ENCODE assay signal across 8 cellular contexts in the genomic region with DNA sequence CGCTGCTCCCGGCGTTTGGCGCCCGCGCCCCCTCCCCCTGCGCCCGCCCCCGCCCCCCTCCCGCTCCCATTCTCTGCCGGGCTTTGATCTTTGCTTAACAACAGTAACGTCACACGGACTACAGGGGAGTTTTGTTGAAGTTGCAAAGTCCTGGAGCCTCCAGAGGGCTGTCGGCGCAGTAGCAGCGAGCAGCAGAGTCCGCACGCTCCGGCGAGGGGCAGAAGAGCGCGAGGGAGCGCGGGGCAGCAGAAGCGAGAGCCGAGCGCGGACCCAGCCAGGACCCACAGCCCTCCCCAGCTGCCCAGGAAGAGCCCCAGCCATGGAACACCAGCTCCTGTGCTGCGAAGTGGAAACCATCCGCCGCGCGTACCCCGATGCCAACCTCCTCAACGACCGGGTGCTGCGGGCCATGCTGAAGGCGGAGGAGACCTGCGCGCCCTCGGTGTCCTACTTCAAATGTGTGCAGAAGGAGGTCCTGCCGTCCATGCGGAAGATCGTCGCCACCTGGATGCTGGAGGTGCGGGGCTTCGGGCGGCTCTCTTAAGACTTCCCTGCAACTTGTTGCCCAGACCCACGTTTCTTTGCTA. TPM values are rescaled to one million over a fixed set of nuclear protein-coding genes. Genes with fewer than 3 reads are reported as not detected.
A peak's percentile ranks its signal among the peaks of the same experiment; 100 is the strongest.
DNase-seq lines count a peak whose midpoint lies in the region; ATAC-seq and TF ChIP-seq lines count a peak whose summit lies in the region.

A gene (plus strand): TSS at position 162 of the 587 bp plus-strand sequence. CDS start 158 bp downstream, at position 320.

- H3K9me3 Mint-ChIP-seq in activated CD8-positive, alpha-beta memory T cell treated with anti-CD3 and anti-CD28 coated beads, Interleukin-2, amount 10 ng/mL, durations not matched to agents 7 days and 5 days (ENCODE audit: low read depth) = no peaks in the 10 kb centered on the region
- H3K9me3 Mint-ChIP-seq in activated T-cell treated with anti-CD3 and anti-CD28 coated beads, Interleukin-2, amount 50 U/mL, for 4 hours = no peaks in the 10 kb centered on the region
- no peaks in the 10 kb centered on the region for H3K9me3 Mint-ChIP-seq in naive B cell

- CTCF ChIA-PET in activated CD8-positive, alpha-beta memory T cell treated with anti-CD3 and anti-CD28 coated beads, Interleukin-2, amount 10 ng/mL, durations not matched to agents 7 days and 5 days (lab: Charles Lee) = no interaction called here

- no peaks in the 10 kb centered on the region for H3K27me3 ChIP-seq in tibial artery

- peak in 1 of 2 experiments; percentile 15 for TF ChIP-seq CTCF in tibial artery (IDR thresholded peaks at IDR 0.05)

- peak within 1 kb of the TSS; percentile 96 for H3K27ac ChIP-seq in tibial artery

- peaks cover 6% of the 10 kb centered on the region for H3K4me1 Mint-ChIP-seq in activated CD8-positive, alpha-beta memory T cell treated with anti-CD3 and anti-CD28 coated beads, Interleukin-2, amount 10 ng/mL, durations not matched to agents 7 days and 5 days
- peaks cover 31% of the 10 kb centered on the region for H3K4me1 Mint-ChIP-seq in activated T-cell treated with anti-CD3 and anti-CD28 coated beads, Interleukin-2, amount 50 U/mL, for 4 hours (ENCODE audit: low read depth)
- H3K4me1 Mint-ChIP-seq in naive B cell = peaks cover 27 to 35% (median 33%) of the 10 kb centered on the region in 3 donors

- H3K4me3 ChIP-seq in tibial artery = peak within 1 kb of the TSS; percentile 72 to 91

- H3K36me3 ChIP-seq in tibial artery = peaks cover 0 to 15% (median 7%) of the 10 kb centered on the region in 3 donors

- H3K27me3 Mint-ChIP-seq in activated CD8-positive, alpha-beta memory T cell treated with anti-CD3 and anti-CD28 coated beads, Interleukin-2, amount 10 ng/mL, durations not matched to agents 7 days and 5 days = peaks cover 46% of the 10 kb centered on the region
- H3K27me3 Mint-ChIP-seq in activated T-cell treated with anti-CD3 and anti-CD28 coated beads, Interleukin-2, amount 50 U/mL, for 4 hours (ENCODE audit: low read depth) = peaks cover 37% of the 10 kb centered on the region
- peaks cover 29 to 34% (median 30%) of the 10 kb centered on the region in 3 donors for H3K27me3 Mint-ChIP-seq in naive B cell

- DNase-seq in activated CD8-positive, alpha-beta memory T cell treated with anti-CD3 and anti-CD28 coated beads, Interleukin-2, amount 50 U/mL, for 48 hours = peak; percentile 65
- no peak for DNase-seq in activated CD8-positive, alpha-beta memory T cell treated with anti-CD3 and anti-CD28 coated beads, Interleukin-2, amount 10 ng/mL, durations not matched to agents 7 days and 5 days
- DNase-seq in NCI-H345 (lab: John Stamatoyannopoulos, UW) (peak; percentile 53), fibroblast of the conjunctiva (ENCODE audit: low read depth) (peak; percentile 78), naive B cell (peak; percentile 36), tibial artery (peak; percentile 67 to 85), cortex of kidney (lab: John Stamatoyannopoulos, UW) (no peak)
- peak; percentile 32 for DNase-seq in activated T-cell treated with anti-CD3 and anti-CD28 coated beads, Interleukin-2, amount 50 U/mL, for 4 hours

- no peak within 1 kb of the TSS for H3K27ac Mint-ChIP-seq in activated CD8-positive, alpha-beta memory T cell treated with anti-CD3 and anti-CD28 coated beads, Interleukin-2, amount 10 ng/mL, durations not matched to agents 7 days and 5 days
- peak within 1 kb of the TSS; percentile 69 to 96 (median 82) for H3K27ac Mint-ChIP-seq in naive B cell

- H3K4me1 ChIP-seq in tibial artery = peaks cover 12 to 73% (median 62%) of the 10 kb centered on the region in 4 donors

- no peaks in the 10 kb centered on the region for H3K36me3 Mint-ChIP-seq in activated CD8-positive, alpha-beta memory T cell treated with anti-CD3 and anti-CD28 coated beads, Interleukin-2, amount 10 ng/mL, durations not matched to agents 7 days and 5 days
- no peaks in the 10 kb centered on the region for H3K36me3 Mint-ChIP-seq in activated T-cell treated with anti-CD3 and anti-CD28 coated beads, Interleukin-2, amount 50 U/mL, for 4 hours (ENCODE audit: insufficient read depth)
- no peaks in the 10 kb centered on the region for H3K36me3 Mint-ChIP-seq in naive B cell

- no peak for ATAC-seq in activated CD8-positive, alpha-beta memory T cell treated with anti-CD3 and anti-CD28 coated beads, Interleukin-2, amount 10 ng/mL, durations not matched to agents 7 days and 5 days
- ATAC-seq in activated T-cell treated with anti-CD3 and anti-CD28 coated beads, Interleukin-2, amount 50 U/mL, for 4 hours = peak; percentile 46 to 48
- ATAC-seq in naive B cell (ENCODE audit: low read depth in 2 of 2) = peak; percentile 45 to 47

- no peak within 1 kb of the TSS for H3K4me3 Mint-ChIP-seq in activated CD8-positive, alpha-beta memory T cell treated with anti-CD3 and anti-CD28 coated beads, Interleukin-2, amount 10 ng/mL, durations not matched to agents 7 days and 5 days
- peak within 1 kb of the TSS; percentile 77 for H3K4me3 Mint-ChIP-seq in activated T-cell treated with anti-CD3 and anti-CD28 coated beads, Interleukin-2, amount 50 U/mL, for 4 hours
- peak within 1 kb of the TSS; percentile 93 to 99 (median 96) for H3K4me3 Mint-ChIP-seq in naive B cell

- intact Hi-C loops in tibial artery (cut with DNase I; ENCODE audit: low total_unique reads) = loop anchor here (5.0 to 10.0 kb wide), 3 partner anchors 344 to 836 kb away; a partner anchor contains a TSS

- no peaks in the 10 kb centered on the region for H3K9me3 ChIP-seq in tibial artery

RNA-seq across cellular contexts. Expression of the gene that starts here (rescaled TPM):
- 1 to 10 TPM in 1 of 2 experiments, not detected in 1; 1.7 TPM for total RNA-seq in activated CD8-positive, alpha-beta memory T cell treated with anti-CD3 and anti-CD28 coated beads, Interleukin-2, amount 10 ng/mL, durations not matched to agents 7 days and 5 days
- total RNA-seq in activated T-cell treated with anti-CD3 and anti-CD28 coated beads, Interleukin-2, amount 50 U/mL, for 4 hours = 10 to 100 TPM; 26.1 to 31.9 (median 28.1) TPM
- 1 to 10 TPM in 5 of 6 donors, not detected in 1; 1.6 to 7.7 (median 4.5) TPM for polyA plus RNA-seq in naive B cell (ENCODE audit: low read depth in 6 of 6)

Comparison
In these comparisons a context has a peak if more than half of its experiments do, and no peak if none do; other contexts are left out.
1. RNA of the gene that starts here (total RNA-seq): 26.1 to 31.9 TPM in activated T-cell treated with anti-CD3 and anti-CD28 coated beads, Interleukin-2, amount 50 U/mL, for 4 hours; 1.7 TPM in activated CD8-positive, alpha-beta memory T cell treated with anti-CD3 and anti-CD28 coated beads, Interleukin-2, amount 10 ng/mL, durations not matched to agents 7 days and 5 days; every median in the first group is over 10 times any median in the second.
2. DNase-seq: peak in activated CD8-positive, alpha-beta memory T cell treated with anti-CD3 and anti-CD28 coated beads, Interleukin-2, amount 50 U/mL, for 48 hours (single experiment), NCI-H345 (single experiment), activated T-cell treated with anti-CD3 and anti-CD28 coated beads, Interleukin-2, amount 50 U/mL, for 4 hours (single experiment), fibroblast of the conjunctiva (single experiment), naive B cell (single experiment) and tibial artery (2 of 2); none in activated CD8-positive, alpha-beta memory T cell treated with anti-CD3 and anti-CD28 coated beads, Interleukin-2, amount 10 ng/mL, durations not matched to agents 7 days and 5 days (single experiment) and cortex of kidney (single experiment).